In the genomic region with DNA sequence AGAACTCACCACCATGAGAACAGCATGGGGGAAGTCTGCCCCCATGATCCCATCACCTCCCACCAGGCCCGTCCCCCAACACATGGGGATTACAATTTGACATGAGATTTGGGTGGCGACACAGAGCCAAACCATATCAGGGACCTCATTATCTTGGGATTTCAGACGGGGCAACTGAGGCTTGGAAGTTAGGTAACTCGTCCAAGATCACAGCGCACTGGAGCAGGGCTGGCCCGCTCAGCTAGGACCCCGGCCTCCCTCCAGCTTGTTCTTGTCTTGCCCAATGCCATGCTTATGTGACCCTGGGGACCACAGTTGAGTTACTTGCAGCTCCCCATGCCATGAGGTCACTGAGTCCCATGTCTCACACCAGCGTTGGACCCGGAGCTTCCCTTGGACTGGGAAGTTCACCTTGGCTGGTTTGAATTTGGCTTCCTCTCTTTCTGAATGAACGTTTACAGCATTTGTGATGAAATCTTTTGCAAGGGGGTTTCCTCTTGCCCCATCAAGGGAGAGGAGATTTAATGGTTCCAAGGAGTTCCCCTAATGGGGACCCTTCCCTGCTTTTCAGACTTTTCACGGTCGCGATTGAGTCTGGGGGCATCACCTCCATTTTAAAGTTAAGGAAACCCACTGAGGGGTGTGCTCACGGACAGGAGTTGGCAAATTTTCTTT, we compare ENCODE assay signal across 19 cellular contexts. TPM values are rescaled to one million over a fixed set of nuclear protein-coding genes. Genes with fewer than 3 reads are reported as not detected.
"Had no signal": no experiment of that assay in that cellular context is flagged by ENCODE, and none has a peak within 500 bp of the region (broad histone marks: within the 10 kb centered on the region; RNA-seq: fewer than 3 reads in every experiment).

No MANE protein-coding gene starts in this region.

- H3K27ac Mint-ChIP-seq: activated naive CD4-positive, alpha-beta T cell treated with anti-CD3 and anti-CD28 coated beads for 36 hours; activated naive CD8-positive, alpha-beta T cell treated with anti-CD3 and anti-CD28 coated beads, Interleukin-2, amount 50 U/mL, for 24 hours; activated T-helper 2 cell treated with anti-CD3 and anti-CD28 coated beads, Interferon-gamma antibody, Interleukin-2, Interleukin-4, amounts not matched to agents 10 μg/mL and 5 μg/mL and 100 μg/mL, durations not matched to agents 14 hours and 24 hours and 36 hours; memory B cell; naive thymus-derived CD8-positive, alpha-beta T cell had no signal

- H3K4me3 Mint-ChIP-seq: activated naive CD4-positive, alpha-beta T cell treated with anti-CD3 and anti-CD28 coated beads for 36 hours; activated naive CD8-positive, alpha-beta T cell treated with anti-CD3 and anti-CD28 coated beads, Interleukin-2, amount 50 U/mL, for 24 hours; memory B cell; naive thymus-derived CD8-positive, alpha-beta T cell had no signal

- H3K36me3 Mint-ChIP-seq: memory B cell; naive thymus-derived CD8-positive, alpha-beta T cell had no signal

- H3K27me3 ChIP-seq: ascending aorta, left lung had no signal

- H3K4me3 ChIP-seq: ascending aorta, left lung, prostate gland, thoracic aorta had no signal

- H3K36me3 ChIP-seq: ascending aorta, prostate gland, thoracic aorta had no signal

- H3K9me3 ChIP-seq: ascending aorta, left lung, prostate gland, thoracic aorta had no signal

- FAIRE-seq: bronchial epithelial cell, islet of Langerhans had no signal

- H3K27me3 Mint-ChIP-seq: naive thymus-derived CD8-positive, alpha-beta T cell had no signal

- H3K9me3 Mint-ChIP-seq: activated naive CD4-positive, alpha-beta T cell treated with anti-CD3 and anti-CD28 coated beads for 36 hours; activated naive CD8-positive, alpha-beta T cell treated with anti-CD3 and anti-CD28 coated beads, Interleukin-2, amount 50 U/mL, for 24 hours; activated T-helper 2 cell treated with anti-CD3 and anti-CD28 coated beads, Interferon-gamma antibody, Interleukin-2, Interleukin-4, amounts not matched to agents 10 μg/mL and 5 μg/mL and 100 μg/mL, durations not matched to agents 14 hours and 24 hours and 36 hours; memory B cell; naive thymus-derived CD8-positive, alpha-beta T cell had no signal

- H3K27ac ChIP-seq: ascending aorta, epithelial cell of prostate, prostate gland, thoracic aorta had no signal

- H3K4me1 Mint-ChIP-seq: activated naive CD8-positive, alpha-beta T cell treated with anti-CD3 and anti-CD28 coated beads, Interleukin-2, amount 50 U/mL, for 24 hours had no signal

- DNase-seq: activated CD4-positive, alpha-beta T cell treated with anti-CD3 and anti-CD28 coated beads for 1 hour; activated CD4-positive, alpha-beta T cell treated with anti-CD3 and anti-CD28 coated beads, Interleukin-2, amount 50 U/mL, for 4 hours; activated naive CD4-positive, alpha-beta T cell treated with anti-CD3 and anti-CD28 coated beads for 36 hours; activated naive CD8-positive, alpha-beta T cell treated with anti-CD3 and anti-CD28 coated beads, Interleukin-2, amount 50 U/mL, for 24 hours; foreskin melanocyte; nucleus accumbens; stimulated activated CD4-positive, alpha-beta T cell treated with anti-CD3 and anti-CD28 coated beads, Interleukin-12 subunit alpha, Interleukin-12 subunit beta, amount 100 ng/mL, for 4 hours; stimulated activated CD4-positive, alpha-beta T cell treated with anti-CD3 and anti-CD28 coated beads, Interleukin-2, amount 100 ng/mL, for 24 hours had no signal

- H3K4me1 ChIP-seq: ascending aorta, prostate gland had no signal

RNA-seq across cellular contexts. Expression of a gene that starts 18.2 kb away (rescaled TPM):
- total RNA-seq: activated naive CD4-positive, alpha-beta T cell treated with anti-CD3 and anti-CD28 coated beads for 36 hours; naive thymus-derived CD8-positive, alpha-beta T cell; T-helper 1 cell treated with Interleukin-12 subunit alpha and Interleukin-12 subunit beta and Interleukin-4 antibody, amounts not matched to agents 30 ng/mL and 1 ng/mL, for 36 hours had no signal
- polyA plus RNA-seq: naive thymus-derived CD8-positive, alpha-beta T cell had no signal
